Comparison of ENCODE assay signal across 14 cellular contexts in the genomic region with DNA sequence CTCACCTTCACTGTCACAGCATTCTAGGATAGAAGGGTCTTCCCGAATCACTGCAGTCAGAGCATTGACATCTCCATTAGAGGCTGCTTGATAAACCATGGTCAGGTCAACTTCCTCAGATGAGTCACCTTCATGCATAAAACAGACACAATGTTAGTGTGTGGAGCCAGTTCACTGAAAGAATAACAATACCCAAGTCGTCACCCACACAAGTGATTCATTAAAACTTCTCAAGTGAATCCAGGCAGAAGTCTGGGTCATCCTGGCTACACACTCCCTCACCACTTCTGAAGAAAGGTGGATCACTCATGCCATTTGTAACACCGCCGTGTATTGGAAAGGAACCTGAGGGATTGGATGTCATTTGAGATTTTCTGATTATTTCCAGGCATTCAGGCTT. TPM values are rescaled to one million over a fixed set of nuclear protein-coding genes. Genes with fewer than 3 reads are reported as not detected.
DNase-seq lines count a peak whose midpoint lies in the region; ATAC-seq and TF ChIP-seq lines count a peak whose summit lies in the region.
"Had no signal": no experiment of that assay in that cellular context is flagged by ENCODE, and none has a peak within 500 bp of the region (broad histone marks: within the 10 kb centered on the region; RNA-seq: fewer than 3 reads in every experiment).

No MANE protein-coding gene starts in this region.

- H3K27me3 Mint-ChIP-seq in activated CD8-positive, alpha-beta T cell treated with anti-CD3 and anti-CD28 coated beads for 36 hours, result no peaks in the 10 kb centered on the region
- H3K27me3 Mint-ChIP-seq in activated CD8-positive, alpha-beta T cell treated with anti-CD3 and anti-CD28 coated beads, Interleukin-2, amount 10 ng/mL, durations not matched to agents 7 days and 5 days (ENCODE audit: low read depth), result peaks cover 3% of the 10 kb centered on the region
- no peaks in the 10 kb centered on the region for H3K27me3 Mint-ChIP-seq in stimulated activated naive CD8-positive, alpha-beta T cell treated with anti-CD3 and anti-CD28 coated beads, Interleukin-15, amount 100 ng/mL, for 72 hours

- no peaks in the 10 kb centered on the region for H3K9me3 Mint-ChIP-seq in activated CD8-positive, alpha-beta T cell treated with anti-CD3 and anti-CD28 coated beads for 36 hours
- no peaks in the 10 kb centered on the region for H3K9me3 Mint-ChIP-seq in activated CD8-positive, alpha-beta T cell treated with anti-CD3 and anti-CD28 coated beads, Interleukin-2, amount 10 ng/mL, durations not matched to agents 7 days and 5 days (ENCODE audit: insufficient read depth)
- peaks cover 0 to 3% of the 10 kb centered on the region in 2 donors for H3K9me3 Mint-ChIP-seq in stimulated activated naive CD8-positive, alpha-beta T cell treated with anti-CD3 and anti-CD28 coated beads, Interleukin-15, amount 100 ng/mL, for 72 hours
- H3K9me3 Mint-ChIP-seq: IgD-negative memory B cell had no signal

- ATAC-seq in activated CD8-positive, alpha-beta T cell treated with anti-CD3 and anti-CD28 coated beads for 36 hours, result peak; percentile 42
- no peak for ATAC-seq in activated CD8-positive, alpha-beta T cell treated with anti-CD3 and anti-CD28 coated beads, Interleukin-2, amount 10 ng/mL, durations not matched to agents 7 days and 5 days
- peak; percentile 64 for ATAC-seq in stimulated activated naive CD8-positive, alpha-beta T cell treated with anti-CD3 and anti-CD28 coated beads, Interleukin-15, amount 100 ng/mL, for 72 hours

- H3K4me1 Mint-ChIP-seq in activated CD8-positive, alpha-beta T cell treated with anti-CD3 and anti-CD28 coated beads for 36 hours (ENCODE audit: low read depth), result peaks cover 2% of the 10 kb centered on the region
- H3K4me1 Mint-ChIP-seq in activated CD8-positive, alpha-beta T cell treated with anti-CD3 and anti-CD28 coated beads, Interleukin-2, amount 10 ng/mL, durations not matched to agents 7 days and 5 days (ENCODE audit: low read depth), result no peaks in the 10 kb centered on the region
- H3K4me1 Mint-ChIP-seq in stimulated activated naive CD8-positive, alpha-beta T cell treated with anti-CD3 and anti-CD28 coated beads, Interleukin-15, amount 100 ng/mL, for 72 hours, result peaks cover 9% of the 10 kb centered on the region
- H3K4me1 Mint-ChIP-seq: IgD-negative memory B cell had no signal

- no peaks in the 10 kb centered on the region for H3K36me3 Mint-ChIP-seq in activated CD8-positive, alpha-beta T cell treated with anti-CD3 and anti-CD28 coated beads for 36 hours (ENCODE audit: low read depth)
- no peaks in the 10 kb centered on the region for H3K36me3 Mint-ChIP-seq in activated CD8-positive, alpha-beta T cell treated with anti-CD3 and anti-CD28 coated beads, Interleukin-2, amount 10 ng/mL, durations not matched to agents 7 days and 5 days (ENCODE audit: low read depth)
- H3K36me3 Mint-ChIP-seq: IgD-negative memory B cell had no signal

- H3K27ac Mint-ChIP-seq in activated CD8-positive, alpha-beta T cell treated with anti-CD3 and anti-CD28 coated beads for 36 hours, result no peak overlapping the region
- H3K27ac Mint-ChIP-seq in activated CD8-positive, alpha-beta T cell treated with anti-CD3 and anti-CD28 coated beads, Interleukin-2, amount 10 ng/mL, durations not matched to agents 7 days and 5 days, result no peak overlapping the region
- no peak overlapping the region for H3K27ac Mint-ChIP-seq in stimulated activated naive CD8-positive, alpha-beta T cell treated with anti-CD3 and anti-CD28 coated beads, Interleukin-15, amount 100 ng/mL, for 72 hours
- H3K27ac Mint-ChIP-seq: IgD-negative memory B cell had no signal

- DNase-seq in activated CD8-positive, alpha-beta T cell treated with anti-CD3 and anti-CD28 coated beads for 36 hours, result no peak
- DNase-seq in activated CD8-positive, alpha-beta T cell treated with anti-CD3 and anti-CD28 coated beads, Interleukin-2, amount 10 ng/mL, durations not matched to agents 7 days and 5 days, result no peak
- DNase-seq in RPMI7951 (ENCODE audit: low read depth) (peak; percentile 88), fibroblast of mammary gland (ENCODE audit: low read depth) (peak; percentile 97), UCSD-AML1 (lab: John Stamatoyannopoulos, UW; ENCODE audit: unreplicated experiment) (no peak)
- no peak for DNase-seq in stimulated activated naive CD8-positive, alpha-beta T cell treated with anti-CD3 and anti-CD28 coated beads, Interleukin-15, amount 100 ng/mL, for 72 hours
- no peak for DNase-seq in activated T-cell treated with anti-CD3 and anti-CD28 coated beads, Interleukin-2, amount 50 U/mL, for 48 hours
- DNase-seq in activated naive CD4-positive, alpha-beta T cell (lab: John Stamatoyannopoulos, UW), result no peak
- DNase-seq: activated effector memory CD4-positive, alpha-beta T cell treated with anti-CD3 and anti-CD28 coated beads, Interleukin-2, amount 50 U/mL, for 16 hours; BE2C; NCI-H524 treated with DMSO at 0.1 percent for 48 hours had no signal

- intact Hi-C loops in activated CD8-positive, alpha-beta T cell treated with anti-CD3 and anti-CD28 coated beads for 36 hours (cut with micrococcal nuclease), result no loop called here

- no peak overlapping the region for H3K4me3 Mint-ChIP-seq in activated CD8-positive, alpha-beta T cell treated with anti-CD3 and anti-CD28 coated beads for 36 hours
- no peak overlapping the region for H3K4me3 Mint-ChIP-seq in activated CD8-positive, alpha-beta T cell treated with anti-CD3 and anti-CD28 coated beads, Interleukin-2, amount 10 ng/mL, durations not matched to agents 7 days and 5 days
- no peak overlapping the region for H3K4me3 Mint-ChIP-seq in stimulated activated naive CD8-positive, alpha-beta T cell treated with anti-CD3 and anti-CD28 coated beads, Interleukin-15, amount 100 ng/mL, for 72 hours
- H3K4me3 Mint-ChIP-seq: IgD-negative memory B cell had no signal

- no peak overlapping the region for H3K4me3 ChIP-seq in fibroblast of mammary gland (ENCODE audit: control insufficient read depth, low read depth, low read length)
- H3K4me3 ChIP-seq: lung had no signal

- no peak for TF ChIP-seq CTCF in activated CD8-positive, alpha-beta T cell treated with anti-CD3 and anti-CD28 coated beads for 36 hours (IDR thresholded peaks at IDR 0.05)
- no peak for TF ChIP-seq CTCF in fibroblast of mammary gland (conservative IDR thresholded peaks at IDR 0.05; ENCODE audit: control insufficient read depth, insufficient read depth, low read depth, low read length)

- CTCF ChIA-PET in activated CD8-positive, alpha-beta T cell treated with anti-CD3 and anti-CD28 coated beads for 36 hours (lab: Charles Lee), result no interaction called here
- CTCF ChIA-PET in activated CD8-positive, alpha-beta T cell treated with anti-CD3 and anti-CD28 coated beads, Interleukin-2, amount 10 ng/mL, durations not matched to agents 7 days and 5 days (lab: Charles Lee), result no interaction called here

- POLR2A ChIA-PET in activated CD8-positive, alpha-beta T cell treated with anti-CD3 and anti-CD28 coated beads for 36 hours (lab: Charles Lee), result no interaction called here
- POLR2A ChIA-PET in activated CD8-positive, alpha-beta T cell treated with anti-CD3 and anti-CD28 coated beads, Interleukin-2, amount 10 ng/mL, durations not matched to agents 7 days and 5 days (lab: Charles Lee), result no interaction called here

RNA-seq across cellular contexts. Expression of a gene that starts 49.6 kb away (rescaled TPM):
- total RNA-seq in activated CD8-positive, alpha-beta T cell treated with anti-CD3 and anti-CD28 coated beads for 36 hours, result not detected
- under 1 TPM; 0.37 to 0.52 TPM for total RNA-seq in activated CD8-positive, alpha-beta T cell treated with anti-CD3 and anti-CD28 coated beads, Interleukin-2, amount 10 ng/mL, durations not matched to agents 7 days and 5 days
- 0.24 and 0.49 TPM in 2 replicates for total RNA-seq in RPMI7951 (2014; rRNA removed; shearing (Covaris generic))
- total RNA-seq: skeletal muscle tissue had no signal

Comparison
In these comparisons a context has a peak if more than half of its experiments do, and no peak if none do; other contexts are left out.
1. DNase-seq: peak in RPMI7951 (single experiment) and fibroblast of mammary gland (single experiment); none in activated CD8-positive, alpha-beta T cell treated with anti-CD3 and anti-CD28 coated beads for 36 hours (single experiment), activated CD8-positive, alpha-beta T cell treated with anti-CD3 and anti-CD28 coated beads, Interleukin-2, amount 10 ng/mL, durations not matched to agents 7 days and 5 days (single experiment), stimulated activated naive CD8-positive, alpha-beta T cell treated with anti-CD3 and anti-CD28 coated beads, Interleukin-15, amount 100 ng/mL, for 72 hours (0 of 2), activated T-cell treated with anti-CD3 and anti-CD28 coated beads, Interleukin-2, amount 50 U/mL, for 48 hours (0 of 2), activated naive CD4-positive, alpha-beta T cell (0 of 4) and UCSD-AML1 (single experiment).